Comparison of ENCODE assay signal across 8 cellular contexts in genomic region chr2:29921560-29921915, GRCh38. TPM values are rescaled to one million over a fixed set of nuclear protein-coding genes. Genes with fewer than 3 reads are reported as not detected.
DNase-seq lines count a peak whose midpoint lies in the region; TF ChIP-seq lines count a peak whose summit lies in the region.

Gene ALK, minus strand, starts transcription at chr2:29921586. Its CDS starts 927 bp downstream, at chr2:29920659.

- peaks cover 87% of the 10 kb centered on the region for H3K27me3 Mint-ChIP-seq in mesothelial cell of epicardium (ENCODE audit: low read depth)

- H3K9me2 ChIP-seq in Karpas-422 (replicated peaks; ENCODE audit: insufficient read depth, low read length), result no peaks in the 10 kb centered on the region

- H3K27ac Mint-ChIP-seq in mesothelial cell of epicardium, result no peak within 1 kb of the TSS

- peak; percentile 94 for DNase-seq in AG08396 (ENCODE audit: low spot score)
- DNase-seq in HEK293T (ENCODE audit: extremely low spot score), result peak; percentile 95
- DNase-seq in NCI-H526 (lab: John Stamatoyannopoulos, UW), result peak; percentile 88 to 97
- DNase-seq in activated CD8-positive, alpha-beta memory T cell treated with anti-CD3 and anti-CD28 coated beads, Interleukin-2, amount 50 U/mL, for 48 hours, result peak; percentile 84
- DNase-seq in epithelial cell of esophagus (ENCODE audit: low read depth), result peak; percentile 93
- peak; percentile 82 to 87 for DNase-seq in mesothelial cell of epicardium (ENCODE audit: low spot score in 2 of 2, unreplicated experiment in 2 of 2)
- DNase-seq in stimulated activated CD8-positive, alpha-beta memory T cell treated with anti-CD3 and anti-CD28 coated beads, Interleukin-4, amount 100 ng/mL, for 24 hours (ENCODE audit: low read depth), result peak; percentile 50
- DNase-seq in Karpas-422, result no peak

- H3K4me1 Mint-ChIP-seq in mesothelial cell of epicardium, result peaks cover 7% of the 10 kb centered on the region

- H4K20me1 ChIP-seq in Karpas-422 (ENCODE audit: insufficient read depth, low read depth, low read length), result no peaks in the 10 kb centered on the region

- CTCF ChIA-PET in HEK293T (lab: Yijun Ruan, JAX), result interaction anchor here (1.1 to 2.2 kb wide), 2 partner anchors 12 to 104 kb away, joined by 3 to 11 read pairs; no protein-coding TSS in a partner anchor

- no peaks in the 10 kb centered on the region for H3K4me1 ChIP-seq in Karpas-422 (ENCODE audit: low read length)

- H3K9ac ChIP-seq in Karpas-422 (ENCODE audit: low read length), result no peak within 1 kb of the TSS

- no peak within 1 kb of the TSS for H3K4me2 ChIP-seq in Karpas-422 (ENCODE audit: low read depth, low read length, poor library complexity, severe bottlenecking)

- no peak within 1 kb of the TSS for H2AFZ ChIP-seq in Karpas-422 (ENCODE audit: low read length)

- H3K36me3 ChIP-seq in Karpas-422 (ENCODE audit: insufficient read depth, low read length), result no peaks in the 10 kb centered on the region

- H3K4me3 Mint-ChIP-seq in mesothelial cell of epicardium, result peak within 1 kb of the TSS; percentile 52

- H3K27ac ChIP-seq in Karpas-422 (ENCODE audit: low read length), result no peak within 1 kb of the TSS

- H3K36me3 Mint-ChIP-seq in mesothelial cell of epicardium, result no peaks in the 10 kb centered on the region

- H3K9me3 ChIP-seq in Karpas-422 (ENCODE audit: low read length), result no peaks in the 10 kb centered on the region

- no peaks in the 10 kb centered on the region for H3K79me2 ChIP-seq in Karpas-422 (ENCODE audit: low read length)

- no peaks in the 10 kb centered on the region for H3K27me3 ChIP-seq in Karpas-422 (ENCODE audit: low read length)

- H3K4me3 ChIP-seq in epithelial cell of esophagus (ENCODE audit: low read length) (no peak within 1 kb of the TSS), Karpas-422 (ENCODE audit: low read length) (no peak within 1 kb of the TSS)

- TF ChIP-seq CTCF in epithelial cell of esophagus (IDR thresholded peaks at IDR 0.05; ENCODE audit: insufficient read depth, low read depth, low read length, missing control alignments) (no peak), mesothelial cell of epicardium (IDR thresholded peaks at IDR 0.05; ENCODE audit: unreplicated experiment) (no peak)

- POLR2A ChIA-PET in HEK293T (lab: Yijun Ruan, JAX), result no interaction called here

- H3K9me3 Mint-ChIP-seq in mesothelial cell of epicardium, result no peaks in the 10 kb centered on the region

TF ChIP-seq in HEK293T, 16 proteins besides CTCF, POLR2A, EP300 and RAD21:
- TF ChIP-seq BHLHE40 (IDR thresholded peaks at IDR 0.05; ENCODE audit: borderline replicate concordance) (no peak), ZNF384 (IDR thresholded peaks at IDR 0.05) (no peak), NFRKB (IDR thresholded peaks at IDR 0.05) (no peak), SP1 (IDR thresholded peaks at IDR 0.05) (no peak), ELF4 (IDR thresholded peaks at IDR 0.05) (no peak), CTBP1 (IDR thresholded peaks at IDR 0.05; ENCODE audit: borderline replicate concordance) (no peak), PKNOX1 (IDR thresholded peaks at IDR 0.05) (no peak), FOXK2 (IDR thresholded peaks at IDR 0.05) (no peak), LEF1 (IDR thresholded peaks at IDR 0.05; ENCODE audit: borderline replicate concordance) (no peak), TARDBP (IDR thresholded peaks at IDR 0.05) (no peak), ARNT (IDR thresholded peaks at IDR 0.05) (no peak)

RNA-seq across cellular contexts. Expression of gene ALK, which starts in this region (rescaled TPM):
- 0.09 to 0.23 TPM (median 0.13 TPM) in 3 replicates for total RNA-seq in mesothelial cell of epicardium
- total RNA-seq in Karpas-422 (2014; rRNA removed; shearing (Covaris generic); ENCODE audit: low replicate concordance), result not detected in 2 replicates

Comparison
In these comparisons a context has a peak if more than half of its experiments do, and no peak if none do; other contexts are left out.
1. Peak in DNase-seq in mesothelial cell of epicardium; RNA of the gene not detected or under 1 TPM.